In the genomic region with DNA sequence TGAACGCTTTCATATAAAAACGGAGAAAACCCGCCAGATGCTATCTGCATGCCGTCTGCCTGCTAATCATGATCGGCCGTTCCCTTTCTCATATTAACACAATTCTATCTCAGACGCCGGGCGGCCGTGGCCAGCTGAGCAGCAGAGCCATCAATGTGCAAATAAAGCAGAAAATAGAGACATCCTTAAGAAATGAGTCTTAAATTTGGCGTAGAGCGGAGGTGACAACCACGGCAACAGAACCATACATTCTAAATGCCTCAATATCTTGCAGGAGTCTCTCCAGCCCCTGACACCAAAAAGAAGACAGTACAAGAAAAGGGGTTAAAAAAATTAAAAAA, we compare ENCODE assay signal across 8 cellular contexts. TPM values are rescaled to one million over a fixed set of nuclear protein-coding genes. Genes with fewer than 3 reads are reported as not detected.
DNase-seq lines count a peak whose midpoint lies in the region; TF ChIP-seq lines count a peak whose summit lies in the region.

No MANE protein-coding gene starts in this region.

- TF ChIP-seq CTCF in A673 (conservative IDR thresholded peaks at IDR 0.05; ENCODE audit: low read depth, low read length) = no peak
- TF ChIP-seq CTCF in fibroblast of pulmonary artery (IDR thresholded peaks at IDR 0.05; ENCODE audit: low read length, missing control alignments) = no peak
- TF ChIP-seq CTCF in GM13977 (IDR thresholded peaks at IDR 0.05; ENCODE audit: extremely low read depth, insufficient read depth, missing control alignments) = no peak

- no peaks in the 10 kb centered on the region for H3K27me3 ChIP-seq in A673 (replicated peaks; ENCODE audit: insufficient read depth, low read depth, low read length, poor library complexity)
- peaks cover 57% of the 10 kb centered on the region for H3K27me3 ChIP-seq in H7 (ENCODE audit: control insufficient read depth, insufficient read depth, low read length)
- peaks cover 9 to 14% (median 12%) of the 10 kb centered on the region in 3 donors for H3K27me3 ChIP-seq in skeletal muscle tissue (ENCODE audit: control insufficient read depth in 3 of 3, insufficient read depth in 3 of 3, low read length in 3 of 3)

- in situ Hi-C loops in GM13977 (cut with MboI; ENCODE audit: low pct_unique_long_range_greater_than_20kb, low sequenced_read_pairs, unreplicated experiment) = loop anchor here (25.0 kb wide), 1 partner anchor 641 kb away; the partner anchor contains the start of gene IRX3

- intact Hi-C loops in A673 (cut with micrococcal nuclease; ENCODE audit: unreplicated experiment) = loop anchor here (2.0 to 10.0 kb wide), 6 partner anchors 293 to 1223 kb away; partner anchors contain the start of genes FTO, IRX3 and RPGRIP1L

- H3K9me3 ChIP-seq in A673 (ENCODE audit: low read depth, low read length, poor library complexity, severe bottlenecking) = no peaks in the 10 kb centered on the region
- H3K9me3 ChIP-seq in skeletal muscle tissue (ENCODE audit: control insufficient read depth in 3 of 3, low read length in 3 of 3) = no peaks in the 10 kb centered on the region

- H3K36me3 ChIP-seq in A673 (ENCODE audit: insufficient read depth, low read length, poor library complexity, severe bottlenecking) (peaks cover under 1% of the 10 kb centered on the region), H7 (replicated peaks; ENCODE audit: control insufficient read depth, insufficient read depth, low read length) (no peaks in the 10 kb centered on the region), skeletal muscle tissue (ENCODE audit: control insufficient read depth in 3 of 3, insufficient read depth in 3 of 3, low read length in 3 of 3) (no peaks in the 10 kb centered on the region)

- CTCF ChIA-PET in A673 (lab: Charles Lee) = no interaction called here

- H3K9ac ChIP-seq in skeletal muscle tissue (ENCODE audit: low read depth in 1 of 3, low read length in 3 of 3) = peak overlapping the region; percentile 65 to 86 (median 78)

- POLR2A ChIA-PET in A673 (lab: Charles Lee; ENCODE audit: low non-redundant PET) = no interaction called here

- BruUV-seq in A673 (replicated peaks; lab: Mats Ljungman, UMichigan) = no TSS peak

- DNase-seq in A673 (ENCODE audit: low spot score) (peak; percentile 49), H7 (no peak), SW480 (ENCODE audit: low spot score) (peak; percentile 49), fibroblast of pulmonary artery (ENCODE audit: low read depth) (no peak), GM13977 (ENCODE audit: low spot score) (no peak), GOT3 (lab: John Stamatoyannopoulos, UW) (no peak)
- no peak for DNase-seq in stimulated activated CD4-positive, alpha-beta T cell treated with anti-CD3 and anti-CD28 coated beads, Interleukin-4, amount 100 ng/mL, for 1 hour

- H3K27ac ChIP-seq in A673 (ENCODE audit: low read depth, low read length, poor library complexity, severe bottlenecking) (peak overlapping the region; percentile 72), skeletal muscle tissue (ENCODE audit: low read depth, low read length) (peak overlapping the region; percentile 88)

- H3K4me3 ChIP-seq in A673 (ENCODE audit: low read depth, low read length, poor library complexity, severe bottlenecking) = peak overlapping the region; percentile 88
- peak overlapping the region; percentile 68 for H3K4me3 ChIP-seq in H7 (ENCODE audit: insufficient read depth, low read depth, low read length)
- peak overlapping the region; percentile 53 for H3K4me3 ChIP-seq in fibroblast of pulmonary artery (replicated peaks; ENCODE audit: low read depth, low read length)
- peak overlapping the region; percentile 68 to 72 (median 68) for H3K4me3 ChIP-seq in skeletal muscle tissue (ENCODE audit: low read length in 3 of 3)

- H3K4me1 ChIP-seq in A673 (ENCODE audit: insufficient read depth, low read length, poor library complexity, severe bottlenecking) (peaks cover 30% of the 10 kb centered on the region), skeletal muscle tissue (ENCODE audit: control insufficient read depth in 3 of 3, insufficient read depth in 3 of 3, low read length in 3 of 3) (peaks cover 11 to 25% (median 15%) of the 10 kb centered on the region in 3 donors)

RNA-seq across cellular contexts. Expression of gene IRX5, which starts 2.7 kb away (rescaled TPM):
- total RNA-seq in A673 (2021) = 9.0 and 9.3 TPM in 2 replicates
- total RNA-seq in H7 (2014; rRNA removed; shearing (Covaris generic)) = 1.2 and 1.5 TPM in 2 replicates
- total RNA-seq in skeletal muscle tissue = 2.1 TPM

Comparison
In these comparisons a context has a peak if more than half of its experiments do, and no peak if none do; other contexts are left out.
1. DNase-seq: peak in A673 (single experiment) and SW480 (single experiment); none in H7 (single experiment), fibroblast of pulmonary artery (single experiment), GM13977 (single experiment), GOT3 (single experiment) and stimulated activated CD4-positive, alpha-beta T cell treated with anti-CD3 and anti-CD28 coated beads, Interleukin-4, amount 100 ng/mL, for 1 hour (single experiment).
2. Peak in every context shown above with its lines, with median percentiles within 50 percentile points of each other: H3K4me3 ChIP-seq.